In the genomic region with DNA sequence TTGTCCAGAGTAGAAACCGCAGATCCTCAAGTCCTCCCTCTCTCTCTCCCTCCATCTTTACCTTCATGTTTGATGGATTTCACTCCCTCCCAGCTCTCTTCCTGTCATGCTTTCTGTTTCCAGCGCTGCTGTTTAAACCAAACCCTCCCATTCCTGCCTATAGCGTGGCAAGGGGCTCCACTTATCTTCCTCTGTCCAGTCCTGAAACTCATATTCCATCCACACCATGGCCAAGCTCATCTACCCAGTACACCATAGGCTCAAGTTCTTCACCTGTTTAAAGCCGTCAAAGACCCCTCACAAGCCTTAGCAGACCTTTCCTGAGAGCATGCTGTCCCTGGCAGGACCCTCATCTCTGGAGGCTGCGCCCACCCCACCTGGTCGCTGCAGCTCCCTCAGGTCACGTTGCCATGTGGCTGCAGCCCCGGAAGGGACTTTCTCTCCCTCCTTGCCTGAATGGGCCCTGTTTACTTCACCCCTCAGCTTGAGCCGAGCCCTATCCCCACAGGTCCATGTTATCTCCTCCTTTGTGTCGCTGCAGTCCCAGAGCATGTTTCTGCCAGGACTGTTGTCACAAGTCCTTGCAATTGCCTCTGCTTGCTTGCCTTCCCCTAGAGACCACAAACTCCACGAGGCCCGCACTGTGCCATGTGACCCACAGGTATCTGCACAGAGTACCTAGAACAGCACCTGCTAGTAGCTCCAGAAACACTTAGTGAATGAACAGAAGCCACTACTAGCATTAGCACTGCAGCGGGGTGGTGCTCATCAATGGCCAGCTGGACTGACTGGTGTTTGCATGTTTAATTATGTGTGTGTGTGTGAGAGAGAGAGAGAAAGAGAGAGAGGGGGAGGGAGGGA, we compare ENCODE assay signal across 22 cellular contexts.
"Had no signal": no experiment of that assay in that cellular context is flagged by ENCODE, and none has a peak within 500 bp of the region (broad histone marks: within the 10 kb centered on the region; RNA-seq: fewer than 3 reads in every experiment).

No MANE protein-coding gene starts in this region.

- H3K27me3 Mint-ChIP-seq: activated CD8-positive, alpha-beta memory T cell treated with anti-CD3 and anti-CD28 coated beads, Interleukin-2, amount 10 ng/mL, durations not matched to agents 7 days and 5 days; activated naive CD8-positive, alpha-beta T cell treated with anti-CD3 and anti-CD28 coated beads, Interleukin-2, amount 10 ng/mL, durations not matched to agents 7 days and 5 days had no signal

- H3K4me1 Mint-ChIP-seq: activated CD8-positive, alpha-beta memory T cell treated with anti-CD3 and anti-CD28 coated beads, Interleukin-2, amount 10 ng/mL, durations not matched to agents 7 days and 5 days; activated naive CD8-positive, alpha-beta T cell treated with anti-CD3 and anti-CD28 coated beads, Interleukin-2, amount 10 ng/mL, durations not matched to agents 7 days and 5 days; activated T-helper 17 cell treated with anti-CD3 and anti-CD28 coated beads, Interleukin-2, amount 50 U/mL, for 72 hours; nephron progenitor cell; stimulated activated effector memory CD8-positive, alpha-beta T cell treated with anti-CD3 and anti-CD28 coated beads, Interleukin-12 subunit alpha, Interleukin-12 subunit beta, amount 100 ng/mL, for 72 hours had no signal

- H3K9me3 Mint-ChIP-seq: activated CD4-positive, alpha-beta memory T cell treated with anti-CD3 and anti-CD28 coated beads for 36 hours; activated naive CD8-positive, alpha-beta T cell treated with anti-CD3 and anti-CD28 coated beads, Interleukin-2, amount 10 ng/mL, durations not matched to agents 7 days and 5 days; activated T-helper 17 cell treated with anti-CD3 and anti-CD28 coated beads, Interleukin-2, amount 50 U/mL, for 72 hours; nephron progenitor cell had no signal

- DNase-seq: activated CD4-positive, alpha-beta memory T cell treated with anti-CD3 and anti-CD28 coated beads for 36 hours; activated CD4-positive, alpha-beta T cell treated with anti-CD3 and anti-CD28 coated beads for 4 hours; activated CD8-positive, alpha-beta memory T cell treated with anti-CD3 and anti-CD28 coated beads, Interleukin-2, amount 10 ng/mL, durations not matched to agents 7 days and 5 days; activated naive CD4-positive, alpha-beta T cell treated with Interleukin-2 at 50 U/mL for 16 hours; activated naive CD8-positive, alpha-beta T cell treated with anti-CD3 and anti-CD28 coated beads, Interleukin-2, amount 10 ng/mL, durations not matched to agents 7 days and 5 days; body of pancreas; caudate nucleus; dorsolateral prefrontal cortex; foreskin fibroblast; hippocampal formation; islet precursor cell; midbrain; nephron progenitor cell; occipital lobe; posterior cingulate gyrus; sigmoid colon; stimulated activated CD4-positive, alpha-beta T cell treated with anti-CD3 and anti-CD28 coated beads, Interleukin-4, amount 100 ng/mL, for 24 hours had no signal

- H3K9me3 ChIP-seq: body of pancreas, left lung, sigmoid colon, thoracic aorta, upper lobe of left lung had no signal

- H3K36me3 Mint-ChIP-seq: activated CD4-positive, alpha-beta memory T cell treated with anti-CD3 and anti-CD28 coated beads for 36 hours; activated CD8-positive, alpha-beta memory T cell treated with anti-CD3 and anti-CD28 coated beads, Interleukin-2, amount 10 ng/mL, durations not matched to agents 7 days and 5 days; activated naive CD8-positive, alpha-beta T cell treated with anti-CD3 and anti-CD28 coated beads, Interleukin-2, amount 10 ng/mL, durations not matched to agents 7 days and 5 days; stimulated activated effector memory CD8-positive, alpha-beta T cell treated with anti-CD3 and anti-CD28 coated beads, Interleukin-12 subunit alpha, Interleukin-12 subunit beta, amount 100 ng/mL, for 72 hours had no signal

- H3K27ac Mint-ChIP-seq: activated CD4-positive, alpha-beta memory T cell treated with anti-CD3 and anti-CD28 coated beads for 36 hours; activated CD8-positive, alpha-beta memory T cell treated with anti-CD3 and anti-CD28 coated beads, Interleukin-2, amount 10 ng/mL, durations not matched to agents 7 days and 5 days; activated naive CD8-positive, alpha-beta T cell treated with anti-CD3 and anti-CD28 coated beads, Interleukin-2, amount 10 ng/mL, durations not matched to agents 7 days and 5 days; activated T-helper 17 cell treated with anti-CD3 and anti-CD28 coated beads, Interleukin-2, amount 50 U/mL, for 72 hours; nephron progenitor cell; stimulated activated effector memory CD8-positive, alpha-beta T cell treated with anti-CD3 and anti-CD28 coated beads, Interleukin-12 subunit alpha, Interleukin-12 subunit beta, amount 100 ng/mL, for 72 hours had no signal

- H3K27me3 ChIP-seq: sigmoid colon, upper lobe of left lung had no signal

- H3K4me1 ChIP-seq: body of pancreas, left lung, upper lobe of left lung had no signal

- H3K4me3 ChIP-seq: body of pancreas, left lung, sigmoid colon, thoracic aorta, upper lobe of left lung had no signal

- ATAC-seq: activated CD8-positive, alpha-beta memory T cell treated with anti-CD3 and anti-CD28 coated beads, Interleukin-2, amount 10 ng/mL, durations not matched to agents 7 days and 5 days; activated T-helper 17 cell treated with anti-CD3 and anti-CD28 coated beads, Interleukin-2, amount 50 U/mL, for 72 hours; body of pancreas; left lung; stimulated activated effector memory CD8-positive, alpha-beta T cell treated with anti-CD3 and anti-CD28 coated beads, Interleukin-12 subunit alpha, Interleukin-12 subunit beta, amount 100 ng/mL, for 72 hours had no signal

- H3K36me3 ChIP-seq: left lung, sigmoid colon, thoracic aorta, upper lobe of left lung had no signal

- H3K4me3 Mint-ChIP-seq: activated CD4-positive, alpha-beta memory T cell treated with anti-CD3 and anti-CD28 coated beads for 36 hours; activated CD8-positive, alpha-beta memory T cell treated with anti-CD3 and anti-CD28 coated beads, Interleukin-2, amount 10 ng/mL, durations not matched to agents 7 days and 5 days; activated naive CD8-positive, alpha-beta T cell treated with anti-CD3 and anti-CD28 coated beads, Interleukin-2, amount 10 ng/mL, durations not matched to agents 7 days and 5 days; activated T-helper 17 cell treated with anti-CD3 and anti-CD28 coated beads, Interleukin-2, amount 50 U/mL, for 72 hours; nephron progenitor cell; stimulated activated effector memory CD8-positive, alpha-beta T cell treated with anti-CD3 and anti-CD28 coated beads, Interleukin-12 subunit alpha, Interleukin-12 subunit beta, amount 100 ng/mL, for 72 hours had no signal

- H3K27ac ChIP-seq: body of pancreas, left lung, sigmoid colon, thoracic aorta, upper lobe of left lung had no signal
